ENCODE assay signal across 9 cellular contexts in genomic region chr5:18394154-18394804, GRCh38.
DNase-seq lines count a peak whose midpoint lies in the region; ATAC-seq and TF ChIP-seq lines count a peak whose summit lies in the region.
"Had no signal": no experiment of that assay in that cellular context is flagged by ENCODE, and none has a peak within 500 bp of the region (broad histone marks: within the 10 kb centered on the region; RNA-seq: fewer than 3 reads in every experiment).

No MANE protein-coding gene starts in this region.

- H3K27ac Mint-ChIP-seq in activated CD4-positive, alpha-beta memory T cell treated with anti-CD3 and anti-CD28 coated beads for 36 hours: no peak overlapping the region

- H3K4me3 ChIP-seq in fibroblast of lung (replicated peaks in 1 of 4; ENCODE audit: control extremely low read depth in 1 of 4, insufficient read depth in 1 of 4, low read depth in 3 of 4, low read length in 4 of 4) (no peak overlapping the region), neutrophil (ENCODE audit: low read depth in 1 of 2, low read length in 1 of 2) (no peak overlapping the region)
- H3K4me3 ChIP-seq: skin epidermis had no signal

- no peaks in the 10 kb centered on the region for H3K9me3 ChIP-seq in fibroblast of lung (ENCODE audit: control insufficient read depth, insufficient read depth, low read depth, low read length)
- H3K9me3 ChIP-seq in neutrophil: no peaks in the 10 kb centered on the region

- no peaks in the 10 kb centered on the region for H4K20me1 ChIP-seq in fibroblast of lung (ENCODE audit: control insufficient read depth, extremely low read depth, insufficient read depth, low read length)

- H3K9me3 Mint-ChIP-seq in activated CD4-positive, alpha-beta memory T cell treated with anti-CD3 and anti-CD28 coated beads for 36 hours: no peaks in the 10 kb centered on the region

- H2AFZ ChIP-seq in fibroblast of lung (ENCODE audit: low read length): no peak overlapping the region

- ATAC-seq in GM18858 (IDR thresholded peaks at IDR 0.05; ENCODE audit: unreplicated experiment) (peak; percentile 69), HG03108 (IDR thresholded peaks at IDR 0.05; ENCODE audit: unreplicated experiment) (peak; percentile 58)

- H3K4me1 ChIP-seq in fibroblast of lung (ENCODE audit: control insufficient read depth, extremely low read depth, insufficient read depth, low read length) (no peaks in the 10 kb centered on the region), neutrophil (ENCODE audit: control insufficient read depth in 1 of 2, insufficient read depth in 1 of 2, low read depth in 1 of 2, low read length in 1 of 2) (no peaks in the 10 kb centered on the region)

- DNase-seq in AG09319 (ENCODE audit: extremely low read depth, low read depth) (no peak), NCI-H460 (ENCODE audit: extremely low read depth, low read depth) (peak; percentile 68), fibroblast of lung (ENCODE audit: low read depth in 2 of 2) (peak; percentile 40 to 46), NCI-H187 (lab: John Stamatoyannopoulos, UW) (no peak)
- DNase-seq in activated CD4-positive, alpha-beta memory T cell treated with anti-CD3 and anti-CD28 coated beads for 36 hours: peak; percentile 55

- H3K4me2 ChIP-seq in fibroblast of lung (ENCODE audit: extremely low read depth, insufficient read depth, low read length): no peak overlapping the region

- H3K4me3 Mint-ChIP-seq in activated CD4-positive, alpha-beta memory T cell treated with anti-CD3 and anti-CD28 coated beads for 36 hours: no peak overlapping the region

- H3K27me3 ChIP-seq in fibroblast of lung (ENCODE audit: control insufficient read depth, insufficient read depth, low read length) (no peaks in the 10 kb centered on the region), neutrophil (no peaks in the 10 kb centered on the region)

- H3K9ac ChIP-seq in fibroblast of lung (ENCODE audit: insufficient read depth, low read length): no peak overlapping the region

- H3K36me3 ChIP-seq in fibroblast of lung (ENCODE audit: control insufficient read depth, insufficient read depth, low read length) (no peaks in the 10 kb centered on the region), neutrophil (no peaks in the 10 kb centered on the region)

- no peaks in the 10 kb centered on the region for H3K79me2 ChIP-seq in fibroblast of lung (ENCODE audit: control insufficient read depth, insufficient read depth, low read length)

- no peaks in the 10 kb centered on the region for H3K4me1 Mint-ChIP-seq in activated CD4-positive, alpha-beta memory T cell treated with anti-CD3 and anti-CD28 coated beads for 36 hours (ENCODE audit: low read depth)

- intact Hi-C loops in activated CD4-positive, alpha-beta memory T cell treated with anti-CD3 and anti-CD28 coated beads for 36 hours (cut with micrococcal nuclease): loop anchor here (1.0 kb wide), 1 partner anchor 304 kb away; no protein-coding TSS in a partner anchor

- no peaks in the 10 kb centered on the region for H3K27me3 Mint-ChIP-seq in activated CD4-positive, alpha-beta memory T cell treated with anti-CD3 and anti-CD28 coated beads for 36 hours

- H3K36me3 Mint-ChIP-seq in activated CD4-positive, alpha-beta memory T cell treated with anti-CD3 and anti-CD28 coated beads for 36 hours: no peaks in the 10 kb centered on the region

- H3K27ac ChIP-seq in fibroblast of lung (ENCODE audit: insufficient read depth, low read length) (no peak overlapping the region), neutrophil (no peak overlapping the region)
- H3K27ac ChIP-seq: skin epidermis had no signal

- CTCF ChIA-PET in activated CD4-positive, alpha-beta memory T cell treated with anti-CD3 and anti-CD28 coated beads for 36 hours (lab: Charles Lee): interaction anchor here (1.7 kb wide), 1 partner anchor 305 kb away, joined by 4 read pairs; no protein-coding TSS in a partner anchor

- POLR2A ChIA-PET in activated CD4-positive, alpha-beta memory T cell treated with anti-CD3 and anti-CD28 coated beads for 36 hours (lab: Charles Lee): no interaction called here

- TF ChIP-seq CTCF in AG09319 (IDR thresholded peaks at IDR 0.05; ENCODE audit: low read depth, low read length) (peak; percentile 54), fibroblast of lung (conservative IDR thresholded peaks at IDR 0.05 in 1 of 2, IDR thresholded peaks at IDR 0.05 in 1 of 2; ENCODE audit: low read depth in 1 of 2, low read length in 2 of 2) (peak; percentile 39 to 80), neutrophil (IDR thresholded peaks at IDR 0.05) (peak; percentile 51)

Comparison
In these comparisons a context has a peak if more than half of its experiments do, and no peak if none do; other contexts are left out.
1. DNase-seq: peak in NCI-H460 (single experiment), activated CD4-positive, alpha-beta memory T cell treated with anti-CD3 and anti-CD28 coated beads for 36 hours (single experiment) and fibroblast of lung (2 of 2); none in AG09319 (single experiment) and NCI-H187 (0 of 2).
2. Peak in every context shown above with its lines, with median percentiles within 50 percentile points of each other: CTCF ChIP-seq.